ENCODE assay signal across 10 cellular contexts in genomic region chrX:154590415-154590814, GRCh38. TPM values are rescaled to one million over a fixed set of nuclear protein-coding genes. Genes with fewer than 3 reads are reported as not detected.
"Had no signal": no experiment of that assay in that cellular context is flagged by ENCODE, and none has a peak within 500 bp of the region (broad histone marks: within the 10 kb centered on the region; RNA-seq: fewer than 3 reads in every experiment).

No MANE protein-coding gene starts in this region.

RNA-seq across cellular contexts. Expression of gene CTAG1A, which starts 5.5 kb away (rescaled TPM):
- total RNA-seq: HepG2, HT-29, LHCN-M2, MCF 10A, OCI-LY7, PC-9, SK-MEL-5, T-helper 17 cell had no signal
- polyA plus RNA-seq: HepG2, IgD-negative memory B cell, SK-N-SH had no signal

RNA-seq across cellular contexts. Expression of gene CTAG1B, which starts 28.7 kb away (rescaled TPM):
- total RNA-seq: HepG2, HT-29, LHCN-M2, MCF 10A, OCI-LY7, PC-9, SK-MEL-5, T-helper 17 cell had no signal
- polyA plus RNA-seq: HepG2, IgD-negative memory B cell, SK-N-SH had no signal
